2 cellular contexts compared by ENCODE assay signal in the genomic region with DNA sequence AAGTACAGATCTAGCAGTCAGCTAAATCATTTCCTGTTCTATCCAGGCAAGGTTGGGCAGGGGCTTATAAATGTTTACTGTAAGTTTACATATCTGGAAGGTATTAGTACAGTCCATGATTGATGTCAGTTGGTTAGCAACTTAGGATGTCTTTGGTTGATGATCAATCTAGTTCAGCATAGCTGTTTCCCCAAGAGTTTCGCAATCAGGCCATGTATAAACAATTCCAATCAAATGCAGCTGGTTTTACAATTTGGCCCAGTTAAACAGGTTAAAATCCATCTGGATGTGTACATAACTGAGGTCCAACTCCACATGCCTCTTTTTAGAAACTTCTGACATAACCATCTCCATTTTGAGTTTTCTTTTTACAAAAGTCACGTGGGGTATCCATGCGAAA.
TF ChIP-seq lines count a peak whose summit lies in the region.

No MANE protein-coding gene starts in this region.

TF ChIP-seq in IMR-90, 13 proteins besides CTCF, POLR2A, EP300 and RAD21:
- no peak for TF ChIP-seq BHLHE40 (IDR thresholded peaks at IDR 0.05; ENCODE audit: low read depth, low read length)
- peak; percentile 98 for TF ChIP-seq CEBPB (IDR thresholded peaks at IDR 0.05; ENCODE audit: low read depth, low read length)

TF ChIP-seq in H1, 55 proteins besides CTCF, POLR2A, EP300 and RAD21:
- TF ChIP-seq MAFK (IDR thresholded peaks at IDR 0.05; ENCODE audit: low read depth, low read length) (no peak), CEBPB (IDR thresholded peaks at IDR 0.05; ENCODE audit: low read depth, low read length) (peak; percentile 75), BACH1 (IDR thresholded peaks at IDR 0.05; ENCODE audit: low read length) (no peak)
